11 cellular contexts compared by ENCODE assay signal in genomic region chr21:33940846-33941245, GRCh38. TPM values are rescaled to one million over a fixed set of nuclear protein-coding genes. Genes with fewer than 3 reads are reported as not detected.
DNase-seq lines count a peak whose midpoint lies in the region; ATAC-seq and TF ChIP-seq lines count a peak whose summit lies in the region.
"Had no signal": no experiment of that assay in that cellular context is flagged by ENCODE, and none has a peak within 500 bp of the region (broad histone marks: within the 10 kb centered on the region; RNA-seq: fewer than 3 reads in every experiment).

No MANE protein-coding gene starts in this region.

- H3K79me2 ChIP-seq in smooth muscle cell (ENCODE audit: low read depth): no peaks in the 10 kb centered on the region

- POLR2A ChIA-PET in activated CD4-positive, alpha-beta T cell treated with anti-CD3 and anti-CD28 coated beads for 36 hours (lab: Charles Lee): interaction anchor here (1.0 to 1.2 kb wide), 2 partner anchors 9 kb away, joined by 3 to 4 read pairs; no protein-coding TSS in a partner anchor

- peak overlapping the region; percentile 55 for H3K4me2 ChIP-seq in smooth muscle cell

- CTCF ChIA-PET in activated CD4-positive, alpha-beta T cell treated with anti-CD3 and anti-CD28 coated beads for 36 hours (lab: Charles Lee): interaction anchor here (1.0 kb wide), 1 partner anchor 9 kb away, joined by 3 read pairs; no protein-coding TSS in a partner anchor

- H3K27me3 ChIP-seq in smooth muscle cell (ENCODE audit: low read depth): no peaks in the 10 kb centered on the region
- H3K27me3 ChIP-seq: ovary had no signal

- H3K4me1 ChIP-seq in smooth muscle cell (ENCODE audit: low read depth): peaks cover 4% of the 10 kb centered on the region

- H4K20me1 ChIP-seq in smooth muscle cell (ENCODE audit: low read depth): no peaks in the 10 kb centered on the region

- peak overlapping the region; percentile 89 for H3K9ac ChIP-seq in smooth muscle cell (ENCODE audit: low read depth)

- H3K4me3 Mint-ChIP-seq in activated CD4-positive, alpha-beta T cell treated with anti-CD3 and anti-CD28 coated beads for 36 hours: no peak overlapping the region
- H3K4me3 Mint-ChIP-seq in activated T-helper 2 cell treated with anti-CD3 and anti-CD28 coated beads, Interferon-gamma antibody, Interleukin-2, Interleukin-4, amounts not matched to agents 10 μg/mL and 5 μg/mL and 100 μg/mL, durations not matched to agents 14 hours and 24 hours and 36 hours (ENCODE audit: low read depth): no peak overlapping the region

- no peaks in the 10 kb centered on the region for H3K36me3 ChIP-seq in smooth muscle cell (ENCODE audit: low read depth)
- H3K36me3 ChIP-seq: ovary had no signal

- no peak overlapping the region for H2AFZ ChIP-seq in smooth muscle cell (ENCODE audit: low read depth)

- H3K4me1 Mint-ChIP-seq in activated CD4-positive, alpha-beta T cell treated with anti-CD3 and anti-CD28 coated beads for 36 hours: peaks cover 76% of the 10 kb centered on the region
- H3K4me1 Mint-ChIP-seq in activated T-helper 2 cell treated with anti-CD3 and anti-CD28 coated beads, Interferon-gamma antibody, Interleukin-2, Interleukin-4, amounts not matched to agents 10 μg/mL and 5 μg/mL and 100 μg/mL, durations not matched to agents 14 hours and 24 hours and 36 hours (ENCODE audit: low read depth): peaks cover 40% of the 10 kb centered on the region

- H3K4me3 ChIP-seq in foreskin fibroblast (ENCODE audit: low read depth in 1 of 2, low read length in 2 of 2): no peak overlapping the region
- H3K4me3 ChIP-seq in smooth muscle cell: no peak overlapping the region
- H3K4me3 ChIP-seq: ovary had no signal

- TF ChIP-seq CTCF in foreskin fibroblast (IDR thresholded peaks at IDR 0.05; ENCODE audit: low read depth, low read length) (no peak), smooth muscle cell (IDR thresholded peaks at IDR 0.05; ENCODE audit: borderline replicate concordance, insufficient read depth, poor library complexity, severe bottlenecking) (no peak)

- H3K27ac ChIP-seq in smooth muscle cell (ENCODE audit: low read depth): peak overlapping the region; percentile 98
- H3K27ac ChIP-seq: ovary had no signal

- H3K36me3 Mint-ChIP-seq in activated CD4-positive, alpha-beta T cell treated with anti-CD3 and anti-CD28 coated beads for 36 hours (ENCODE audit: low read depth): peaks cover 45% of the 10 kb centered on the region
- H3K36me3 Mint-ChIP-seq in activated T-helper 2 cell treated with anti-CD3 and anti-CD28 coated beads, Interferon-gamma antibody, Interleukin-2, Interleukin-4, amounts not matched to agents 10 μg/mL and 5 μg/mL and 100 μg/mL, durations not matched to agents 14 hours and 24 hours and 36 hours (ENCODE audit: low read depth): peaks cover 63% of the 10 kb centered on the region

- peak overlapping the region; percentile 40 for H3K27ac Mint-ChIP-seq in activated CD4-positive, alpha-beta T cell treated with anti-CD3 and anti-CD28 coated beads for 36 hours
- peak overlapping the region; percentile 64 for H3K27ac Mint-ChIP-seq in activated T-helper 2 cell treated with anti-CD3 and anti-CD28 coated beads, Interferon-gamma antibody, Interleukin-2, Interleukin-4, amounts not matched to agents 10 μg/mL and 5 μg/mL and 100 μg/mL, durations not matched to agents 14 hours and 24 hours and 36 hours

- H3K9me3 Mint-ChIP-seq in activated CD4-positive, alpha-beta T cell treated with anti-CD3 and anti-CD28 coated beads for 36 hours (ENCODE audit: low read depth): peaks cover 10% of the 10 kb centered on the region
- H3K9me3 Mint-ChIP-seq in activated T-helper 2 cell treated with anti-CD3 and anti-CD28 coated beads, Interferon-gamma antibody, Interleukin-2, Interleukin-4, amounts not matched to agents 10 μg/mL and 5 μg/mL and 100 μg/mL, durations not matched to agents 14 hours and 24 hours and 36 hours: peaks cover 11% of the 10 kb centered on the region

- peaks cover 19% of the 10 kb centered on the region for H3F3A ChIP-seq in smooth muscle cell (ENCODE audit: low read depth)

- no peak for ATAC-seq in activated CD4-positive, alpha-beta T cell treated with anti-CD3 and anti-CD28 coated beads for 36 hours
- ATAC-seq in HG03432 (IDR thresholded peaks at IDR 0.05; ENCODE audit: unreplicated experiment): no peak

- no peaks in the 10 kb centered on the region for H3K9me3 ChIP-seq in smooth muscle cell (replicated peaks; ENCODE audit: low read depth)
- H3K9me3 ChIP-seq: ovary had no signal

- no peaks in the 10 kb centered on the region for H3K27me3 Mint-ChIP-seq in activated CD4-positive, alpha-beta T cell treated with anti-CD3 and anti-CD28 coated beads for 36 hours
- no peaks in the 10 kb centered on the region for H3K27me3 Mint-ChIP-seq in activated T-helper 2 cell treated with anti-CD3 and anti-CD28 coated beads, Interferon-gamma antibody, Interleukin-2, Interleukin-4, amounts not matched to agents 10 μg/mL and 5 μg/mL and 100 μg/mL, durations not matched to agents 14 hours and 24 hours and 36 hours (ENCODE audit: low read depth)

- intact Hi-C loops in activated CD4-positive, alpha-beta T cell treated with anti-CD3 and anti-CD28 coated beads for 36 hours (cut with DNase I, micrococcal nuclease): loop anchor here in 1 of 2 experiments (10.0 kb wide), 1 partner anchor 706 kb away; no protein-coding TSS in a partner anchor
- intact Hi-C loops in activated T-helper 2 cell treated with anti-CD3 and anti-CD28 coated beads, Interferon-gamma antibody, Interleukin-2, Interleukin-4, amounts not matched to agents 10 μg/mL and 5 μg/mL and 100 μg/mL, durations not matched to agents 14 hours and 24 hours and 36 hours (cut with micrococcal nuclease): no loop called here

- 31% methylated on average over 6 of the region's 6 CpGs for WGBS in smooth muscle cell (ENCODE audit: low lambda C conversion rate)

- no peak for DNase-seq in activated CD4-positive, alpha-beta T cell treated with anti-CD3 and anti-CD28 coated beads for 36 hours
- no peak for DNase-seq in activated CD4-positive, alpha-beta T cell treated with anti-CD3 and anti-CD28 coated beads for 48 hours
- no peak for DNase-seq in activated T-helper 2 cell treated with anti-CD3 and anti-CD28 coated beads, Interferon-gamma antibody, Interleukin-2, Interleukin-4, amounts not matched to agents 10 μg/mL and 5 μg/mL and 100 μg/mL, durations not matched to agents 14 hours and 24 hours and 36 hours (ENCODE audit: low spot score)
- DNase-seq in foreskin fibroblast: peak; percentile 37 to 63
- no peak for DNase-seq in smooth muscle cell (lab: John Stamatoyannopoulos, UW; ENCODE audit: unreplicated experiment)
- no peak for DNase-seq in DMS114 treated with DMSO at 0.1 percent for 48 hours (lab: John Stamatoyannopoulos, UW; ENCODE audit: unreplicated experiment)
- DNase-seq in HT-29 (ENCODE audit: low spot score): no peak
- DNase-seq: activated CD4-positive, CD25-positive, alpha-beta regulatory T cell treated with anti-CD3 and anti-CD28 coated beads, Interleukin-2, amount 50 U/mL, for 72 hours; NCI-H2227 treated with DMSO at 0.1 percent for 48 hours; ovary had no signal

RNA-seq across cellular contexts. Expression of gene ATP5PO, which starts 25.2 kb away (rescaled TPM):
- total RNA-seq in activated CD4-positive, alpha-beta T cell treated with anti-CD3 and anti-CD28 coated beads for 36 hours: 100 to 1,000 TPM; 177 to 238 TPM
- 185 and 186 TPM in 2 replicates for total RNA-seq in activated T-helper 2 cell treated with anti-CD3 and anti-CD28 coated beads, Interferon-gamma antibody, Interleukin-2, Interleukin-4, amounts not matched to agents 10 μg/mL and 5 μg/mL and 100 μg/mL, durations not matched to agents 14 hours and 24 hours and 36 hours
- total RNA-seq in smooth muscle cell: 226 and 269 TPM in 2 replicates
- 363 and 366 TPM in 2 replicates for polyA plus RNA-seq in smooth muscle cell
- 70.1 and 71.3 TPM in 2 replicates for total RNA-seq in HT-29 (2014; rRNA removed; shearing (Covaris generic))

Comparison
In these comparisons a context has a peak if more than half of its experiments do, and no peak if none do; other contexts are left out.
1. DNase-seq: peak in foreskin fibroblast (2 of 2); none in activated CD4-positive, alpha-beta T cell treated with anti-CD3 and anti-CD28 coated beads for 36 hours (single experiment), activated CD4-positive, alpha-beta T cell treated with anti-CD3 and anti-CD28 coated beads for 48 hours (single experiment), activated T-helper 2 cell treated with anti-CD3 and anti-CD28 coated beads, Interferon-gamma antibody, Interleukin-2, Interleukin-4, amounts not matched to agents 10 μg/mL and 5 μg/mL and 100 μg/mL, durations not matched to agents 14 hours and 24 hours and 36 hours (single experiment), smooth muscle cell (single experiment), DMS114 treated with DMSO at 0.1 percent for 48 hours (single experiment) and HT-29 (single experiment).